In genomic region chr5:174844971-174845370, GRCh38 we compare ENCODE assay signal across 22 cellular contexts.
A peak's percentile ranks its signal among the peaks of the same experiment; 100 is the strongest.
DNase-seq lines count a peak whose midpoint lies in the region; ATAC-seq and TF ChIP-seq lines count a peak whose summit lies in the region.
"Had no signal": no experiment of that assay in that cellular context is flagged by ENCODE, and none has a peak within 500 bp of the region (broad histone marks: within the 10 kb centered on the region; RNA-seq: fewer than 3 reads in every experiment).

No MANE protein-coding gene starts in this region.

- ATAC-seq in RWPE2 (ENCODE audit: low read depth) (peak; percentile 19; the same call in 1 of the 3 replicates), sciatic nerve (peak; percentile 87), HG02970 (IDR thresholded peaks at IDR 0.05; ENCODE audit: low FRiP score, unreplicated experiment) (no peak)
- ATAC-seq: stimulated activated naive CD8-positive, alpha-beta T cell treated with anti-CD3 and anti-CD28 coated beads, Interleukin-15, amount 100 ng/mL, for 72 hours had no signal

- H3K36me3 ChIP-seq in RWPE2 (ENCODE audit: low read depth) (no peaks in the 10 kb centered on the region), left ventricle myocardium inferior (no peaks in the 10 kb centered on the region)
- H3K36me3 ChIP-seq: BE2C, neutrophil, tibial artery had no signal

- intact Hi-C loops in left ventricle myocardium inferior (cut with micrococcal nuclease) (no loop called here), sciatic nerve (cut with DNase I) (no loop called here)

- TF ChIP-seq CTCF in RWPE2 (IDR thresholded peaks at IDR 0.05; ENCODE audit: poor library complexity, severe bottlenecking) (no peak), left ventricle myocardium inferior (IDR thresholded peaks at IDR 0.05; ENCODE audit: borderline replicate concordance) (no peak)

- H3K4me1 ChIP-seq in RWPE2 (ENCODE audit: insufficient read depth, poor library complexity, severe bottlenecking) (no peaks in the 10 kb centered on the region), left ventricle myocardium inferior (peaks cover 9% of the 10 kb centered on the region)
- H3K4me1 ChIP-seq: BE2C, tibial artery had no signal

- DNase-seq in Ammon's horn (ENCODE audit: low spot score) (peak; percentile 31), RWPE2 (ENCODE audit: low spot score) (no peak), left ventricle myocardium inferior (peak; percentile 21), sciatic nerve (ENCODE audit: low spot score) (no peak), OCI-M2 (lab: John Stamatoyannopoulos, UW; ENCODE audit: unreplicated experiment) (no peak), ureter (ENCODE audit: low spot score) (no peak), foreskin melanocyte (no peak)
- DNase-seq: activated CD4-positive, alpha-beta memory T cell treated with anti-CD3 and anti-CD28 coated beads for 36 hours; activated CD4-positive, CD25-positive, alpha-beta regulatory T cell treated with anti-CD3 and anti-CD28 coated beads, Interleukin-2, amount 50 U/mL, for 72 hours; activated CD8-positive, alpha-beta memory T cell treated with anti-CD3 and anti-CD28 coated beads, Interleukin-2, amount 50 U/mL, for 4 hours; activated naive CD4-positive, alpha-beta T cell treated with anti-CD3 and anti-CD28 coated beads, Interleukin-2, amount 10 ng/mL, durations not matched to agents 7 days and 5 days; BE2C; GOT3; NCI-H1092 treated with DMSO at 0.1 percent for 48 hours; NCI-H2029; NCI-H748 treated with DMSO at 0.1 percent for 48 hours; RPMI8226; stimulated activated naive CD8-positive, alpha-beta T cell treated with anti-CD3 and anti-CD28 coated beads, Interleukin-15, amount 100 ng/mL, for 72 hours; tibial artery had no signal

- no peak overlapping the region for H3K4me3 ChIP-seq in RWPE2 (ENCODE audit: severe bottlenecking)
- H3K4me3 ChIP-seq in left ventricle myocardium inferior: no peak overlapping the region
- H3K4me3 ChIP-seq: SK-N-MC, tibial artery had no signal

- H3K27me3 ChIP-seq in RWPE2 (ENCODE audit: insufficient read depth, poor library complexity, severe bottlenecking): no peaks in the 10 kb centered on the region
- H3K27me3 ChIP-seq in left ventricle myocardium inferior (ENCODE audit: low read depth): peaks cover 8% of the 10 kb centered on the region
- H3K27me3 ChIP-seq: neutrophil, tibial artery had no signal

- H3K9me3 ChIP-seq in RWPE2 (ENCODE audit: severe bottlenecking) (no peaks in the 10 kb centered on the region), left ventricle myocardium inferior (replicated peaks) (peaks cover 11% of the 10 kb centered on the region)
- H3K9me3 ChIP-seq: BE2C, neutrophil, tibial artery had no signal

- H3K27ac ChIP-seq in RWPE2 (ENCODE audit: poor library complexity, severe bottlenecking) (no peak overlapping the region), left ventricle myocardium inferior (replicated peaks) (peak overlapping the region; percentile 57)
- H3K27ac ChIP-seq: neutrophil, SK-N-MC, tibial artery had no signal

Comparison
In these comparisons a context has a peak if more than half of its experiments do, and no peak if none do; other contexts are left out.
1. DNase-seq: peak in Ammon's horn (single experiment) and left ventricle myocardium inferior (single experiment); none in RWPE2 (single experiment), sciatic nerve (single experiment), OCI-M2 (single experiment), ureter (single experiment) and foreskin melanocyte (single experiment).